In the genomic region with DNA sequence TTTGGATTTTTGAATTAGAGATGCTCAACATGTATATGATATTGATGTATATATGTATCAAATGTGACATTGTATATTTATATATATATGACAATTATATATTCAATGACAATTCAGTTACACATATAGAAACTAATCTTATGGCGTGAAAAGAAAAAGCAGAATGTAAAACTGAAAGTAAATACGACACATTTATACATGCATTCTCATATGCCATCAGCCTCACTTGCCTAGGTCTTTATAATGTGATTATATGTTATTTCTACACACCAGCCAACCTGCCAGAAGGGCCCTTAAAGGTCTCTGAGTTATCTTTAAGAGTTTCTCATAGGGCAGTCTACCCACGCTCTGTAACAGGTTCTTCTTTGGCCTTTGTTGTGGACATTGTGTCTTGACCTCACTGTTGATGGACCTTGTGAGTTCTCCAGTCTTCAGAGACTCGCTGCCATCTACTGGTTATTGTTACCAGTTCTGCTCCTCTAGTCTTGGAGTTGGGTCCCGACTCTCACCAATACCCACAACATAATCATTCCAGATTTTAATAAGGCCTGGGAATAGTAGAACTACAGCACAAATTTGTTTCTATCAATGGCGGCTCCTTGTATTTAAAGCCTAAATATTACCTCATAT, we compare ENCODE assay signal across 8 cellular contexts.
DNase-seq lines count a peak whose midpoint lies in the region; ATAC-seq and TF ChIP-seq lines count a peak whose summit lies in the region.

No MANE protein-coding gene starts in this region.

- DNase-seq in NCI-H1105 (lab: John Stamatoyannopoulos, UW) (peak; percentile 15), dorsolateral prefrontal cortex (peak in 1 of 10 donors; percentile 35), natural killer cell (no peak), occipital lobe (lab: John Stamatoyannopoulos, UW) (no peak)
- DNase-seq in NK-92 treated with Interleukin-12 subunit alpha and Interleukin-12 subunit beta, amount 100 ng/mL, for 24 hours (lab: John Stamatoyannopoulos, UW) = no peak
- DNase-seq in stimulated activated naive CD4-positive, alpha-beta T cell (lab: John Stamatoyannopoulos, UW) = no peak

- peaks cover 0 to 6% of the 10 kb centered on the region in 2 donors for H3K4me1 Mint-ChIP-seq in natural killer cell

- peaks cover 0 to 1% of the 10 kb centered on the region in 2 donors for H3K9me3 Mint-ChIP-seq in natural killer cell

- no peak overlapping the region for H3K27ac Mint-ChIP-seq in natural killer cell

- peak overlapping the region; percentile 21 for H3K4me3 Mint-ChIP-seq in natural killer cell

- peaks cover 5% of the 10 kb centered on the region for H3K36me3 Mint-ChIP-seq in natural killer cell

- peak overlapping the region in 8 of 59 donors; percentile 2 to 34 (median 21) for H3K4me3 ChIP-seq in dorsolateral prefrontal cortex

- ATAC-seq in GM18499 (IDR thresholded peaks at IDR 0.05; ENCODE audit: insufficient read depth, unreplicated experiment) (peak; percentile 75), HG02588 (IDR thresholded peaks at IDR 0.05; ENCODE audit: unreplicated experiment) (peak; percentile 75), natural killer cell (peak in 2 of 3 donors; percentile 24 to 58)

- intact Hi-C loops in dorsolateral prefrontal cortex (cut with DNase I) (loop anchor here (2.0 to 10.0 kb wide), 2 partner anchors 252 to 256 kb away; no protein-coding TSS in a partner anchor), natural killer cell (cut with micrococcal nuclease) (no loop called here)

- peak in 50 of 56 donors; percentile 16 to 69 (median 45) for TF ChIP-seq CTCF in dorsolateral prefrontal cortex (IDR thresholded peaks at IDR 0.05 in 54 of 56, conservative IDR thresholded peaks at IDR 0.05 in 2 of 56; ENCODE audit: low read depth in 1 of 56, partially characterized antibody in 56 of 56)
- TF ChIP-seq CTCF in natural killer cell (IDR thresholded peaks at IDR 0.05) = no peak

- no peaks in the 10 kb centered on the region for H3K27me3 Mint-ChIP-seq in natural killer cell (ENCODE audit: low read depth in 2 of 2)

- no peaks in the 10 kb centered on the region for H3K27me3 ChIP-seq in dorsolateral prefrontal cortex

- no peak overlapping the region for H3K27ac ChIP-seq in dorsolateral prefrontal cortex
